ENCODE assay signal across 8 cellular contexts in genomic region chr9:83817356-83818278, GRCh38. TPM values are rescaled to one million over a fixed set of nuclear protein-coding genes. Genes with fewer than 3 reads are reported as not detected.
A peak's percentile ranks its signal among the peaks of the same experiment; 100 is the strongest.
DNase-seq lines count a peak whose midpoint lies in the region; ATAC-seq, FAIRE-seq and TF ChIP-seq lines count a peak whose summit lies in the region.
"Not testable (repeated sequence)": the region's sequence is repeated elsewhere in the genome, so short reads cannot be mapped to it uniquely, and the experiment has no call there.

GKAP1 (minus strand) TSS chr9:83817769; CDS start chr9:83806517, 11,252 bp downstream.

- not testable (repeated sequence) for H3K36me3 ChIP-seq in upper lobe of right lung

- peak within 1 kb of the TSS; percentile 70 for H3K27ac ChIP-seq in upper lobe of right lung

- TF ChIP-seq CTCF in upper lobe of right lung (IDR thresholded peaks at IDR 0.05) = not testable (repeated sequence)

- ATAC-seq in HG02763 (IDR thresholded peaks at IDR 0.05; ENCODE audit: unreplicated experiment) (peak; percentile 83), upper lobe of right lung (peak; percentile 95)

- DNase-seq in GM12891 (ENCODE audit: insufficient read length, low spot score) (peak; percentile 51), NCI-H1436 (lab: John Stamatoyannopoulos, UW) (peak; percentile 79), T-helper 22 cell (ENCODE audit: low read depth) (peak; percentile 79), anterior cingulate cortex (lab: John Stamatoyannopoulos, UW) (peak in 57 of 58 donors; percentile 36 to 86 (median 74)), hepatic stellate cell (ENCODE audit: low spot score) (peak; percentile 27), pulmonary artery endothelial cell (ENCODE audit: low read depth, low spot score) (peak; percentile 2), upper lobe of right lung (peak; percentile 91)

- H3K27me3 ChIP-seq in upper lobe of right lung = not testable (repeated sequence)

- H3K4me1 ChIP-seq in upper lobe of right lung = not testable (repeated sequence)

- not testable (repeated sequence) for TF ChIP-seq POLR2A in GM12891 (IDR thresholded peaks at IDR 0.05; ENCODE audit: low read depth, low read length)

- FAIRE-seq in GM12891 (lab: Jason Lieb, UNC) = peak; percentile 72

- H3K4me3 ChIP-seq in upper lobe of right lung = peak within 1 kb of the TSS; percentile 63

- intact Hi-C loops in upper lobe of right lung (cut with DNase I) = not testable (repeated sequence)

- not testable (repeated sequence) for H3K9me3 ChIP-seq in upper lobe of right lung

RNA-seq across cellular contexts. Expression of gene GKAP1, which starts in this region (rescaled TPM):
- polyA plus RNA-seq in GM12891 (2012; ENCODE audit: low read depth, missing spikeins) = 1.8 TPM
- 0.79 and 2.7 TPM in 2 replicates for total RNA-seq in pulmonary artery endothelial cell
- 5.4 TPM for total RNA-seq in upper lobe of right lung

Comparison
In these comparisons a context has a peak if more than half of its experiments do, and no peak if none do; other contexts are left out.
1. Peak in every context shown above with its lines: DNase-seq, ATAC-seq, H3K4me3 ChIP-seq and H3K27ac ChIP-seq.
2. DNase-seq: peak in every context shown above with its lines; median percentile 91 in upper lobe of right lung; 79 in NCI-H1436; 79 in T-helper 22 cell; 74 in anterior cingulate cortex; 51 in GM12891; 27 in hepatic stellate cell; 2 in pulmonary artery endothelial cell.